ENCODE assay signal across 17 cellular contexts in the genomic region with DNA sequence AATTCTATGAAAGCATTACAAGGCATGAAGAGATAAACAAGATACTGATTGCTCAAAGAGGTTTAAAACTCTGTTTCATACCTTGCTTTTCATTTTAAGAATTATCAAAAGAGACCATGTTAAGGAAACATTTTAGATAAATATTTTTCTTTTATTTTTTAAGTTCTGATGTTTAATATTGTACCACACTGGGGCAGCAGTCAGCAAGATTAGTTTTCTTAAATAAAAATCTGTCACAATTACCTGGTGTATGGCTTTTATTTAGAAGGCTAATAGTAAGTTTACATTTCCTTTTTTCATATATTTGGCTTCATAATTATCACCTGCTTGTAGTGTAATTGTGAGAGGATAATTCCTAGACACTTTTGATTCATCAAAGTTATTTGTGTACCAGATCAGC. TPM values are rescaled to one million over a fixed set of nuclear protein-coding genes. Genes with fewer than 3 reads are reported as not detected.
DNase-seq lines count a peak whose midpoint lies in the region; ATAC-seq and TF ChIP-seq lines count a peak whose summit lies in the region.
"Had no signal": no experiment of that assay in that cellular context is flagged by ENCODE, and none has a peak within 500 bp of the region (broad histone marks: within the 10 kb centered on the region; RNA-seq: fewer than 3 reads in every experiment).

No MANE protein-coding gene starts in this region.

- no peak overlapping the region for H3K4me3 ChIP-seq in adipocyte (ENCODE audit: low read length)
- H3K4me3 ChIP-seq in fibroblast of the aortic adventitia (ENCODE audit: low read depth, low read length) = no peak overlapping the region
- H3K4me3 ChIP-seq in gastroesophageal sphincter = no peak overlapping the region
- H3K4me3 ChIP-seq: BLaER1 treated with 17β-estradiol and CSF1 and Interleukin-3, amounts not matched to agents 10 nM and 100 nM; SK-N-MC had no signal

- H3K9ac ChIP-seq in adipocyte (ENCODE audit: low read length) = no peak overlapping the region
- H3K9ac ChIP-seq: BLaER1 treated with 17β-estradiol and CSF1 and Interleukin-3, amounts not matched to agents 10 nM and 100 nM had no signal

- DNase-seq in AG09319 (ENCODE audit: extremely low read depth, low read depth) (peak; percentile 2), HCEC 1CT (peak; percentile 35), adipocyte (ENCODE audit: low read depth) (peak; percentile 56), fibroblast of the aortic adventitia (ENCODE audit: low read depth) (peak; percentile 70), DMS153 (lab: John Stamatoyannopoulos, UW) (no peak), NCI-H2029 (lab: John Stamatoyannopoulos, UW) (no peak)
- DNase-seq: activated CD4-positive, alpha-beta T cell treated with anti-CD3 and anti-CD28 coated beads, Interleukin-2, amount 50 U/mL, for 4 hours; activated T-cell treated with anti-CD3 and anti-CD28 coated beads, Interleukin-2, amount 50 U/mL, for 4 hours; H7; head of caudate nucleus; mesendoderm; NCI-H1048; nephron progenitor cell had no signal

- H3K27me3 ChIP-seq in adipocyte (replicated peaks; ENCODE audit: control insufficient read depth, insufficient read depth, low read length) (no peaks in the 10 kb centered on the region), gastroesophageal sphincter (no peaks in the 10 kb centered on the region)
- H3K27me3 ChIP-seq: BLaER1 treated with 17β-estradiol and CSF1 and Interleukin-3, amounts not matched to agents 10 nM and 100 nM had no signal

- no peak for ATAC-seq in gastroesophageal sphincter
- ATAC-seq: activated T-cell treated with anti-CD3 and anti-CD28 coated beads, Interleukin-2, amount 50 U/mL, for 4 hours; HepG2 had no signal

- peaks cover 3% of the 10 kb centered on the region for H3K9me3 ChIP-seq in adipocyte (ENCODE audit: control insufficient read depth, low read length)
- H3K9me3 ChIP-seq in gastroesophageal sphincter = peaks cover 0 to 10% (median 0%) of the 10 kb centered on the region in 3 donors

- H3K27ac ChIP-seq in gastroesophageal sphincter = no peak overlapping the region
- H3K27ac ChIP-seq: BLaER1 treated with 17β-estradiol and CSF1 and Interleukin-3, amounts not matched to agents 10 nM and 100 nM; SK-N-MC had no signal

- no peak for TF ChIP-seq EP300 in gastroesophageal sphincter (IDR thresholded peaks at IDR 0.05)

- TF ChIP-seq CTCF in AG09319 (IDR thresholded peaks at IDR 0.05; ENCODE audit: low read depth, low read length) (peak; percentile 4), fibroblast of the aortic adventitia (IDR thresholded peaks at IDR 0.05; ENCODE audit: insufficient read depth, low read length) (peak; percentile 24), gastroesophageal sphincter (IDR thresholded peaks at IDR 0.05) (no peak)

- no peaks in the 10 kb centered on the region for H3K36me3 ChIP-seq in adipocyte (ENCODE audit: control insufficient read depth, insufficient read depth, low read length, severe bottlenecking)
- H3K36me3 ChIP-seq in gastroesophageal sphincter = no peaks in the 10 kb centered on the region
- H3K36me3 ChIP-seq: BLaER1 treated with 17β-estradiol and CSF1 and Interleukin-3, amounts not matched to agents 10 nM and 100 nM had no signal

- TF ChIP-seq POLR2A in gastroesophageal sphincter (IDR thresholded peaks at IDR 0.05) = no peak

- H3K4me1 ChIP-seq in adipocyte (ENCODE audit: control insufficient read depth, insufficient read depth, low read length) (peaks cover 6% of the 10 kb centered on the region), gastroesophageal sphincter (no peaks in the 10 kb centered on the region)

RNA-seq across cellular contexts. Expression of gene ZNF804A, which starts 46.4 kb away (rescaled TPM):
- 4.7 and 12.9 TPM in 2 replicates for total RNA-seq in fibroblast of the aortic adventitia (ENCODE audit: low replicate concordance)
- total RNA-seq in gastroesophageal sphincter = under 1 TPM in 3 of 4 donors, not detected in 1; under 0.01 to 0.08 (median 0.07) TPM
- total RNA-seq: activated T-cell treated with anti-CD3 and anti-CD28 coated beads, Interleukin-2, amount 50 U/mL, for 4 hours had no signal

Comparison
In these comparisons a context has a peak if more than half of its experiments do, and no peak if none do; other contexts are left out.
1. DNase-seq: peak in AG09319 (single experiment), HCEC 1CT (single experiment), adipocyte (single experiment) and fibroblast of the aortic adventitia (single experiment); none in DMS153 (single experiment) and NCI-H2029 (single experiment).
2. CTCF ChIP-seq: peak in AG09319 (single experiment) and fibroblast of the aortic adventitia (single experiment); none in gastroesophageal sphincter (0 of 4).